In the genomic region with DNA sequence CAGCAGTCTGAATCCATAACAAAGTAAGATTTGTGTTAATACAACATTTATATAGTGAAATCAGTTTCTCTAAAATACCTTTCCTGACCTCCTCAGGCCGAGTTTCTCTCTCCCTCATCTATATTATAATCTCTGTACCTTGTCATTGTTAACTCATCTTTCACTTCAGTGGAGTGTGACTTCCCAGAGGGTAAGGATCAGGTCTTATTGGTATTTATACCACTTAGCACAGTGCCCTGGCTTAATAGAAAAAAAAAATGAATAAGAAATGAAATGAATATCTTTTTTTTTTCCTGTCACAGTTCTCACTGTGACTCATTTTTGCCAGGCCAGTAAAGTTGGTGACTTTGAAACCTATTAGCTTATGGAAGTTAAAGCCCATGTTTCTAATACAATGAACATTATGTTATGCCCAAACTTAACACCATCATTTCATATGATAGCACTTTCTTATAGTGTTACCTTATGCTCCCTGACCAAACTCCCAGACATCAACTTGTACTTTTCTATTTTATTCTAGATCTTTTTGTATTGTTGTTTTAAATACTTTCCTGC, we compare ENCODE assay signal across 16 cellular contexts.
A peak's percentile ranks its signal among the peaks of the same experiment; 100 is the strongest.
DNase-seq lines count a peak whose midpoint lies in the region; ATAC-seq, FAIRE-seq and TF ChIP-seq lines count a peak whose summit lies in the region.
"Had no signal": no experiment of that assay in that cellular context is flagged by ENCODE, and none has a peak within 500 bp of the region (broad histone marks: within the 10 kb centered on the region; RNA-seq: fewer than 3 reads in every experiment).

No MANE protein-coding gene starts in this region.

- H3K4me3 Mint-ChIP-seq in activated naive CD8-positive, alpha-beta T cell = no peak overlapping the region
- H3K4me3 Mint-ChIP-seq: neural progenitor cell had no signal

- TF ChIP-seq EP300 in A549 (IDR thresholded peaks at IDR 0.05) = no peak

- no peak overlapping the region for H3K14ac ChIP-seq in mesenchymal stem cell (ENCODE audit: low read length in 2 of 2)

- H3K9me3 ChIP-seq in A549 (no peaks in the 10 kb centered on the region), mesenchymal stem cell (ENCODE audit: control insufficient read depth, low read length) (no peaks in the 10 kb centered on the region), aorta (ENCODE audit: control insufficient read depth, low read length) (no peaks in the 10 kb centered on the region)

- no peak overlapping the region for H3K4me3 ChIP-seq in A549
- H3K4me3 ChIP-seq in mesenchymal stem cell (ENCODE audit: insufficient read depth in 1 of 2, low read depth in 1 of 2, low read length in 2 of 2) = no peak overlapping the region
- no peak overlapping the region for H3K4me3 ChIP-seq in aorta (ENCODE audit: low read length in 2 of 2)
- H3K4me3 ChIP-seq: neural progenitor cell had no signal

- 74% methylated on average over 1 of the region's 1 CpG for WGBS in A549 (ENCODE audit: missing lambda C conversion rate)
- 100% methylated on average over 1 of the region's 1 CpG for whole genome bisulfite sequencing in mesenchymal stem cell
- 49 to 56% methylated on average over 1 of the region's 1 CpG for WGBS in aorta, 2 donors

- no peak overlapping the region for H3K18ac ChIP-seq in mesenchymal stem cell (ENCODE audit: low read depth in 1 of 2, low read length in 2 of 2)

- no peak overlapping the region for H2BK120ac ChIP-seq in mesenchymal stem cell (ENCODE audit: low read depth, low read length)

- no peak overlapping the region for H2BK12ac ChIP-seq in mesenchymal stem cell (ENCODE audit: low read length in 2 of 2)

- no peak overlapping the region for H3K4ac ChIP-seq in mesenchymal stem cell (ENCODE audit: low read depth in 1 of 2, low read length in 2 of 2)

- no peak overlapping the region for H4K8ac ChIP-seq in mesenchymal stem cell (ENCODE audit: low read length)

- no peak for TF ChIP-seq POLR2A in A549 (IDR thresholded peaks at IDR 0.05; ENCODE audit: low read length)

- H3K9ac ChIP-seq in mesenchymal stem cell (ENCODE audit: low read length) = peak overlapping the region; percentile 66
- H3K9ac ChIP-seq: neural progenitor cell had no signal

- POLR2A ChIA-PET in A549 (lab: Yijun Ruan, JAX) = no interaction called here

- FAIRE-seq in A549 (lab: Jason Lieb, UNC) = peak; percentile 18
- FAIRE-seq: colon had no signal

- no peak overlapping the region for H4K91ac ChIP-seq in mesenchymal stem cell (ENCODE audit: low read length)

- H3K23ac ChIP-seq in mesenchymal stem cell (ENCODE audit: low read length in 2 of 2) = no peak overlapping the region

- peaks cover 30% of the 10 kb centered on the region for H3K36me3 Mint-ChIP-seq in activated naive CD8-positive, alpha-beta T cell
- H3K36me3 Mint-ChIP-seq: neural progenitor cell had no signal

- H3K79me1 ChIP-seq in mesenchymal stem cell (replicated peaks; ENCODE audit: low read length, poor library complexity, severe bottlenecking) = peaks cover 16% of the 10 kb centered on the region

- H3K27ac ChIP-seq in A549 (peak overlapping the region in 1 of 2 experiments; percentile 69; a peak in 3 of 6 replicates), mesenchymal stem cell (ENCODE audit: low read length, poor library complexity, severe bottlenecking) (no peak overlapping the region), aorta (ENCODE audit: low read depth in 1 of 2, low read length in 2 of 2) (no peak overlapping the region)
- H3K27ac ChIP-seq: neural progenitor cell had no signal

- TF ChIP-seq RAD21 in A549 (conservative IDR thresholded peaks at IDR 0.05 in 1 of 2, IDR thresholded peaks at IDR 0.05 in 1 of 2) = no peak

- H3K27me3 ChIP-seq in mesenchymal stem cell (ENCODE audit: control insufficient read depth in 1 of 2, insufficient read depth in 1 of 2, low read length in 2 of 2) (no peaks in the 10 kb centered on the region), aorta (ENCODE audit: control insufficient read depth in 1 of 2, insufficient read depth in 2 of 2, low read length in 1 of 2) (no peaks in the 10 kb centered on the region)
- H3K27me3 ChIP-seq: neural progenitor cell had no signal

- no peak overlapping the region for H2AFZ ChIP-seq in mesenchymal stem cell (ENCODE audit: low read depth, low read length)
- H2AFZ ChIP-seq: neural progenitor cell had no signal

- TF ChIP-seq CTCF in A549 (IDR thresholded peaks at IDR 0.05) = no peak

- no peak overlapping the region for H2BK15ac ChIP-seq in mesenchymal stem cell (ENCODE audit: low read depth, poor library complexity, severe bottlenecking)

- H3K4me2 ChIP-seq in A549 = peak overlapping the region; percentile 2; the same call in 1 of the 3 replicates
- H3K4me2 ChIP-seq in mesenchymal stem cell (ENCODE audit: low read length, poor library complexity, severe bottlenecking) = no peak overlapping the region
- H3K4me2 ChIP-seq: neural progenitor cell had no signal

- peaks cover 3 to 45% of the 10 kb centered on the region in 2 experiments for H3K36me3 ChIP-seq in mesenchymal stem cell (ENCODE audit: control insufficient read depth in 1 of 2, insufficient read depth in 2 of 2, low read depth in 1 of 2, low read length in 2 of 2)
- no peaks in the 10 kb centered on the region for H3K36me3 ChIP-seq in aorta (ENCODE audit: control insufficient read depth in 1 of 2, insufficient read depth in 2 of 2, low read length in 1 of 2)
- H3K36me3 ChIP-seq: neural progenitor cell had no signal

- H2AK5ac ChIP-seq in mesenchymal stem cell (ENCODE audit: low read length, severe bottlenecking) = no peak overlapping the region

- peaks cover 45% of the 10 kb centered on the region for H3K4me1 Mint-ChIP-seq in activated naive CD8-positive, alpha-beta T cell (ENCODE audit: low read depth)
- H3K4me1 Mint-ChIP-seq: neural progenitor cell had no signal

- H2BK5ac ChIP-seq in mesenchymal stem cell (ENCODE audit: low read depth, low read length, poor library complexity, severe bottlenecking) = no peak overlapping the region

- no peaks in the 10 kb centered on the region for H3K9me3 Mint-ChIP-seq in activated naive CD8-positive, alpha-beta T cell (ENCODE audit: low read depth)
- H3K9me3 Mint-ChIP-seq: neural progenitor cell had no signal

- intact Hi-C loops in aorta (cut with DNase I) = no loop called here
- intact Hi-C loops in posterior cingulate gyrus (cut with DNase I) = no loop called here

- H3K4me1 ChIP-seq in A549 (peaks cover 83% of the 10 kb centered on the region), mesenchymal stem cell (ENCODE audit: control insufficient read depth, insufficient read depth, low read depth, low read length) (no peaks in the 10 kb centered on the region), aorta (ENCODE audit: control insufficient read depth in 1 of 2, insufficient read depth in 2 of 2, low read length in 2 of 2) (peaks cover 3 to 7% of the 10 kb centered on the region in 2 donors)

- ATAC-seq in A549 (no peak), GM18870 (IDR thresholded peaks at IDR 0.05; ENCODE audit: unreplicated experiment) (peak; percentile 37), aorta (ENCODE audit: low FRiP score) (no peak), GM19324 (IDR thresholded peaks at IDR 0.05; ENCODE audit: low FRiP score, unreplicated experiment) (no peak)
- ATAC-seq: left ventricle myocardium superior had no signal

- CTCF ChIA-PET in A549 (lab: Yijun Ruan, JAX) = interaction anchor here (0.6 to 0.8 kb wide), 3 partner anchors 191 to 657 kb away, joined by 3 read pairs; no protein-coding TSS in a partner anchor

- H3K27ac Mint-ChIP-seq in activated naive CD8-positive, alpha-beta T cell = peak overlapping the region; percentile 80
- H3K27ac Mint-ChIP-seq: neural progenitor cell had no signal

- H3K27me3 Mint-ChIP-seq in activated naive CD8-positive, alpha-beta T cell = no peaks in the 10 kb centered on the region

- DNase-seq in A549 (ENCODE audit: low read depth in 1 of 2, low spot score in 1 of 2) (no peak), mesenchymal stem cell (peak; percentile 29), aorta (no peak), activated gamma-delta T cell treated with Interleukin-2 at 50 U/mL for 16 hours (no peak), posterior cingulate gyrus (no peak)
- DNase-seq: activated naive CD4-positive, alpha-beta T cell; DMS79; hypothalamus; left ventricle myocardium superior; NCI-H1105 treated with DMSO at 0.1 percent for 48 hours; NCI-H446 had no signal

TF ChIP-seq in A549, 52 proteins besides CTCF, POLR2A, EP300 and RAD21:
- TF ChIP-seq, protein P1, sequence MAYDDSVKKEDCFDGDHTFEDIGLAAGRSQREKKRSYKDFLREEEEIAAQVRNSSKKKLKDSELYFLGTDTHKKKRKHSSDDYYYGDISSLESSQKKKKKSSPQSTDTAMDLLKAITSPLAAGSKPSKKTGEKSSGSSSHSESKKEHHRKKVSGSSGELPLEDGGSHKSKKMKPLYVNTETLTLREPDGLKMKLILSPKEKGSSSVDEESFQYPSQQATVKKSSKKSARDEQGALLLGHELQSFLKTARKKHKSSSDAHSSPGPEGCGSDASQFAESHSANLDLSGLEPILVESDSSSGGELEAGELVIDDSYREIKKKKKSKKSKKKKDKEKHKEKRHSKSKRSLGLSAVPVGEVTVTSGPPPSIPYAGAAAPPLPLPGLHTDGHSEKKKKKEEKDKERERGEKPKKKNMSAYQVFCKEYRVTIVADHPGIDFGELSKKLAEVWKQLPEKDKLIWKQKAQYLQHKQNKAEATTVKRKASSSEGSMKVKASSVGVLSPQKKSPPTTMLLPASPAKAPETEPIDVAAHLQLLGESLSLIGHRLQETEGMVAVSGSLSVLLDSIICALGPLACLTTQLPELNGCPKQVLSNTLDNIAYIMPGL (CRISPR knock-in tag; IDR thresholded peaks at IDR 0.05; ENCODE audit: borderline replicate concordance) = no peak
- TF ChIP-seq RFX5 (IDR thresholded peaks at IDR 0.05) (no peak), SREBF2 (IDR thresholded peaks at IDR 0.05) (no peak), CBX8 (IDR thresholded peaks at IDR 0.05) (no peak), CHD2 (IDR thresholded peaks at IDR 0.05; ENCODE audit: low read length, partially characterized antibody) (no peak), SMC3 (IDR thresholded peaks at IDR 0.05) (no peak), KDM1A (IDR thresholded peaks at IDR 0.05; ENCODE audit: low read depth) (no peak), CHD4 (IDR thresholded peaks at IDR 0.05; ENCODE audit: borderline replicate concordance) (no peak), RNF2 (IDR thresholded peaks at IDR 0.05; ENCODE audit: borderline replicate concordance, low read depth) (no peak), HEYL (CRISPR knock-in tag; IDR thresholded peaks at IDR 0.05) (no peak), ZC3H11A (IDR thresholded peaks at IDR 0.05) (no peak), BHLHE40 (IDR thresholded peaks at IDR 0.05; ENCODE audit: low read depth, low read length) (no peak), MAFK (IDR thresholded peaks at IDR 0.05; ENCODE audit: partially characterized antibody) (no peak), EHMT2 (IDR thresholded peaks at IDR 0.05; ENCODE audit: low read depth) (no peak), TP53 (CRISPR knock-in tag; IDR thresholded peaks at IDR 0.05) (no peak)
TF ChIP-seq in A549: peak in this region for 0.
